ENCODE assay signal across 1 cellular context in genomic region chr6:151007069-151007468, GRCh38.
TF ChIP-seq lines count a peak whose summit lies in the region.

No MANE protein-coding gene starts in this region.

TF ChIP-seq in H1, 55 proteins besides CTCF, POLR2A, EP300 and RAD21 (continued from another document):
- TF ChIP-seq ATF2 (IDR thresholded peaks at IDR 0.05; ENCODE audit: low read length) (no peak), TBP (IDR thresholded peaks at IDR 0.05; ENCODE audit: low read depth, low read length) (no peak)
